Comparison of ENCODE assay signal across 30 cellular contexts in genomic region chr2:50635824-50636223, GRCh38.
"Had no signal": no experiment of that assay in that cellular context is flagged by ENCODE, and none has a peak within 500 bp of the region (broad histone marks: within the 10 kb centered on the region; RNA-seq: fewer than 3 reads in every experiment).

No MANE protein-coding gene starts in this region.

- H3K27me3 ChIP-seq: ascending aorta, cardiac muscle cell had no signal

- H3K4me3 Mint-ChIP-seq: activated CD4-positive, alpha-beta T cell treated with anti-CD3 and anti-CD28 coated beads for 36 hours; activated CD4-positive, alpha-beta T cell treated with anti-CD3 and anti-CD28 coated beads, Interleukin-2, amount 10 ng/mL, durations not matched to agents 7 days and 5 days; activated CD8-positive, alpha-beta T cell treated with anti-CD3 and anti-CD28 coated beads, Interleukin-2, amount 10 ng/mL, durations not matched to agents 7 days and 5 days; activated naive CD4-positive, alpha-beta T cell treated with anti-CD3 and anti-CD28 coated beads, Interleukin-2, amount 50 U/mL, for 24 hours; activated naive CD8-positive, alpha-beta T cell treated with anti-CD3 and anti-CD28 coated beads, Interleukin-2, amount 10 ng/mL, durations not matched to agents 7 days and 5 days; activated T-cell treated with anti-CD3 and anti-CD28 coated beads, Interleukin-2, amount 50 U/mL, for 24 hours; central memory CD8-positive, alpha-beta T cell; T-helper 1 cell treated with Interleukin-12 subunit alpha and Interleukin-12 subunit beta and Interleukin-4 antibody, amounts not matched to agents 30 μg/mL and 1 μg/mL, for 36 hours; T-helper 2 cell treated with Interferon-gamma antibody and Interleukin-4, amounts not matched to agents 5 μg/mL and 100 μg/mL, for 36 hours had no signal

- H3K9me3 Mint-ChIP-seq: activated CD4-positive, alpha-beta T cell treated with anti-CD3 and anti-CD28 coated beads, Interleukin-2, amount 10 ng/mL, durations not matched to agents 7 days and 5 days; activated naive CD8-positive, alpha-beta T cell treated with anti-CD3 and anti-CD28 coated beads, Interleukin-2, amount 10 ng/mL, durations not matched to agents 7 days and 5 days; T-helper 1 cell treated with Interleukin-12 subunit alpha and Interleukin-12 subunit beta and Interleukin-4 antibody, amounts not matched to agents 30 μg/mL and 1 μg/mL, for 36 hours had no signal

- H3K27ac Mint-ChIP-seq: activated CD4-positive, alpha-beta T cell treated with anti-CD3 and anti-CD28 coated beads for 36 hours; activated CD4-positive, alpha-beta T cell treated with anti-CD3 and anti-CD28 coated beads, Interleukin-2, amount 10 ng/mL, durations not matched to agents 7 days and 5 days; activated CD8-positive, alpha-beta T cell treated with anti-CD3 and anti-CD28 coated beads, Interleukin-2, amount 10 ng/mL, durations not matched to agents 7 days and 5 days; activated naive CD4-positive, alpha-beta T cell treated with anti-CD3 and anti-CD28 coated beads, Interleukin-2, amount 50 U/mL, for 24 hours; activated naive CD8-positive, alpha-beta T cell treated with anti-CD3 and anti-CD28 coated beads, Interleukin-2, amount 10 ng/mL, durations not matched to agents 7 days and 5 days; activated T-cell treated with anti-CD3 and anti-CD28 coated beads, Interleukin-2, amount 50 U/mL, for 24 hours; activated T-helper 2 cell treated with anti-CD3 and anti-CD28 coated beads, Interferon-gamma antibody, Interleukin-2, Interleukin-4, amounts not matched to agents 10 μg/mL and 5 μg/mL and 100 μg/mL, durations not matched to agents 14 hours and 24 hours and 36 hours; T-helper 1 cell treated with Interleukin-12 subunit alpha and Interleukin-12 subunit beta and Interleukin-4 antibody, amounts not matched to agents 30 μg/mL and 1 μg/mL, for 36 hours; T-helper 2 cell treated with Interferon-gamma antibody and Interleukin-4, amounts not matched to agents 5 μg/mL and 100 μg/mL, for 36 hours had no signal

- H3K4me1 ChIP-seq: ascending aorta, SJCRH30 had no signal

- H3K4me3 ChIP-seq: ascending aorta, cardiac muscle cell, SJCRH30, SK-N-MC had no signal

- H3K27ac ChIP-seq: ascending aorta, cardiac muscle cell, SJCRH30, SK-N-MC had no signal

- DNase-seq: activated CD4-positive, alpha-beta T cell treated with anti-CD3 and anti-CD28 coated beads for 36 hours; activated CD4-positive, alpha-beta T cell treated with anti-CD3 and anti-CD28 coated beads, Interleukin-2, amount 10 ng/mL, durations not matched to agents 7 days and 5 days; activated CD4-positive, alpha-beta T cell treated with anti-CD3 and anti-CD28 coated beads, Interleukin-2, amount 50 U/mL, for 48 hours; activated CD8-positive, alpha-beta T cell treated with anti-CD3 and anti-CD28 coated beads, Interleukin-2, amount 10 ng/mL, durations not matched to agents 7 days and 5 days; activated gamma-delta T cell; activated naive CD4-positive, alpha-beta T cell treated with Interleukin-2 at 50 U/mL for 16 hours; activated naive CD8-positive, alpha-beta T cell treated with anti-CD3 and anti-CD28 coated beads, Interleukin-2, amount 10 ng/mL, durations not matched to agents 7 days and 5 days; activated T-cell treated with anti-CD3 and anti-CD28 coated beads, Interleukin-2, amount 50 U/mL, for 24 hours; amygdala; MM.1S; MV-4-11; NCI-H1092; NCI-H1436 treated with DMSO at 0.1 percent for 48 hours; NCI-H1694 treated with DMSO at 0.1 percent for 48 hours; NCI-H2029; NCI-H345; NCI-H524 treated with DMSO at 0.1 percent for 48 hours; SHP77; SJCRH30 had no signal

- H3K27me3 Mint-ChIP-seq: activated CD4-positive, alpha-beta T cell treated with anti-CD3 and anti-CD28 coated beads for 36 hours; activated CD4-positive, alpha-beta T cell treated with anti-CD3 and anti-CD28 coated beads, Interleukin-2, amount 10 ng/mL, durations not matched to agents 7 days and 5 days; activated naive CD4-positive, alpha-beta T cell treated with anti-CD3 and anti-CD28 coated beads, Interleukin-2, amount 50 U/mL, for 24 hours; activated naive CD8-positive, alpha-beta T cell treated with anti-CD3 and anti-CD28 coated beads, Interleukin-2, amount 10 ng/mL, durations not matched to agents 7 days and 5 days; activated T-cell treated with anti-CD3 and anti-CD28 coated beads, Interleukin-2, amount 50 U/mL, for 24 hours; central memory CD8-positive, alpha-beta T cell had no signal

- FAIRE-seq: TTC549 had no signal

- H3K9me3 ChIP-seq: ascending aorta, SJCRH30 had no signal

- H3K36me3 Mint-ChIP-seq: activated naive CD4-positive, alpha-beta T cell treated with anti-CD3 and anti-CD28 coated beads, Interleukin-2, amount 50 U/mL, for 24 hours; activated naive CD8-positive, alpha-beta T cell treated with anti-CD3 and anti-CD28 coated beads, Interleukin-2, amount 10 ng/mL, durations not matched to agents 7 days and 5 days had no signal

- H3K36me3 ChIP-seq: ascending aorta, cardiac muscle cell, SJCRH30 had no signal

- H3K4me1 Mint-ChIP-seq: activated CD4-positive, alpha-beta T cell treated with anti-CD3 and anti-CD28 coated beads for 36 hours; activated CD4-positive, alpha-beta T cell treated with anti-CD3 and anti-CD28 coated beads, Interleukin-2, amount 10 ng/mL, durations not matched to agents 7 days and 5 days; activated naive CD4-positive, alpha-beta T cell treated with anti-CD3 and anti-CD28 coated beads, Interleukin-2, amount 50 U/mL, for 24 hours; activated naive CD8-positive, alpha-beta T cell treated with anti-CD3 and anti-CD28 coated beads, Interleukin-2, amount 10 ng/mL, durations not matched to agents 7 days and 5 days; central memory CD8-positive, alpha-beta T cell had no signal

- ATAC-seq: activated CD4-positive, alpha-beta T cell treated with anti-CD3 and anti-CD28 coated beads for 36 hours; activated CD4-positive, CD25-positive, alpha-beta regulatory T cell treated with anti-CD3 and anti-CD28 coated beads, Interleukin-2, amount 50 U/mL, for 24 hours; activated CD8-positive, alpha-beta T cell treated with anti-CD3 and anti-CD28 coated beads, Interleukin-2, amount 10 ng/mL, durations not matched to agents 7 days and 5 days; Panc1 had no signal
